22 cellular contexts compared by ENCODE assay signal in the genomic region with DNA sequence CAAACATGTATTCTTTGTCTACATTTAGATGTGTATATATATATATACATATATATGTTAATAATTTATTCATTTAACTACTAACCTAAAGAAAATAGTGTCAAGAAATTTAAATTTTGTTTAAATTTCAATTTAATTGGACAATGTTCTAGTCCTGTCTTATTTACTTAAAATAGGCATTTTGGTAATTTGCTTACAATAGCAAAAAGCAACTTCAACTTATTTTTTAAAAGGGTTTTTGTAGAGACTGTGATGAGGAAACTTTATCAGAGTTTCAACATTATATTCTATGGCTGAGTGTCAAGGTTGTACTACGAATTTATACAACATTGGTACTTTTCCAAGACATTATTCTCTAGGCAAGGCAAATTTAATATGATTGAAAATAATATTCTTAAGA.
DNase-seq lines count a peak whose midpoint lies in the region; ATAC-seq, FAIRE-seq and TF ChIP-seq lines count a peak whose summit lies in the region.
"Had no signal": no experiment of that assay in that cellular context is flagged by ENCODE, and none has a peak within 500 bp of the region (broad histone marks: within the 10 kb centered on the region; RNA-seq: fewer than 3 reads in every experiment).

No MANE protein-coding gene starts in this region.

- peak; percentile 41 for FAIRE-seq in TTC549 (lab: Jason Lieb, UNC)
- peak; percentile 17 for FAIRE-seq in pancreas (lab: Jason Lieb, UNC)
- FAIRE-seq: D721Med, GM12878, GM19239 had no signal

- no peaks in the 10 kb centered on the region for H3K79me1 ChIP-seq in IMR-90 (ENCODE audit: low read depth in 1 of 2, low read length in 2 of 2)

- no peak overlapping the region for H2AFZ ChIP-seq in IMR-90 (replicated peaks; ENCODE audit: low read length, poor library complexity)
- H2AFZ ChIP-seq: GM23338 had no signal

- no peak for TF ChIP-seq RAD21 in IMR-90 (IDR thresholded peaks at IDR 0.05; ENCODE audit: low read length)

- H3K27me3 ChIP-seq in IMR-90 (ENCODE audit: control insufficient read depth, insufficient read depth, low read length), result no peaks in the 10 kb centered on the region
- no peaks in the 10 kb centered on the region for H3K27me3 ChIP-seq in pancreas
- H3K27me3 ChIP-seq: BLaER1 had no signal

- H3K4me3 ChIP-seq in IMR-90 (ENCODE audit: insufficient read depth, low read depth, low read length), result no peak overlapping the region
- no peak overlapping the region for H3K4me3 ChIP-seq in fibroblast of pulmonary artery (replicated peaks; ENCODE audit: low read depth, low read length)
- no peak overlapping the region for H3K4me3 ChIP-seq in pancreas
- H3K4me3 ChIP-seq: BLaER1, GM12878, GM23338 had no signal

- H2AK9ac ChIP-seq in IMR-90 (replicated peaks; ENCODE audit: low read depth, low read length, poor library complexity), result no peak overlapping the region

- H4K20me1 ChIP-seq in IMR-90 (ENCODE audit: insufficient read depth, low read length), result no peaks in the 10 kb centered on the region
- H4K20me1 ChIP-seq: BLaER1 had no signal

- dilution Hi-C loops in IMR-90 (cut with HindIII; ENCODE audit: low sequenced_read_pairs, unreplicated experiment), result no loop called here

- H2BK120ac ChIP-seq in IMR-90 (ENCODE audit: low read depth, low read length), result no peak overlapping the region

- no peak overlapping the region for H2BK20ac ChIP-seq in IMR-90 (ENCODE audit: low read depth, low read length)

- no peaks in the 10 kb centered on the region for H3K9me3 ChIP-seq in IMR-90 (ENCODE audit: control insufficient read depth, insufficient read depth, low read length)
- no peaks in the 10 kb centered on the region for H3K9me3 ChIP-seq in pancreas
- H3K9me3 ChIP-seq: BLaER1 had no signal

- no peak overlapping the region for H3K56ac ChIP-seq in IMR-90 (ENCODE audit: extremely low read depth, insufficient read depth, low read length)

- H3K4me1 ChIP-seq in IMR-90 (ENCODE audit: control insufficient read depth, insufficient read depth, low read length) (no peaks in the 10 kb centered on the region), pancreas (peaks cover 0 to 16% (median 7%) of the 10 kb centered on the region in 3 donors)
- H3K4me1 ChIP-seq: BLaER1 had no signal

- H3K23ac ChIP-seq in IMR-90 (ENCODE audit: low read depth, low read length), result no peak overlapping the region

- H3K36me3 ChIP-seq in IMR-90 (ENCODE audit: control insufficient read depth, insufficient read depth, low read length) (no peaks in the 10 kb centered on the region), pancreas (no peaks in the 10 kb centered on the region)
- H3K36me3 ChIP-seq: BLaER1 had no signal

- TF ChIP-seq CTCF in IMR-90 (conservative IDR thresholded peaks at IDR 0.05; ENCODE audit: low read depth, low read length) (no peak), fibroblast of pulmonary artery (IDR thresholded peaks at IDR 0.05; ENCODE audit: low read length, missing control alignments) (no peak), pancreas (IDR thresholded peaks at IDR 0.05) (no peak)

- H4K91ac ChIP-seq in IMR-90 (ENCODE audit: insufficient read depth, low read depth, low read length), result no peak overlapping the region

- no TSS peak for BruUV-seq in IMR-90 (replicated peaks; lab: Mats Ljungman, UMichigan)

- H4K5ac ChIP-seq in IMR-90 (ENCODE audit: low read depth, low read length), result no peak overlapping the region

- H3K27ac ChIP-seq in IMR-90 (ENCODE audit: insufficient read depth, low read length) (no peak overlapping the region), pancreas (no peak overlapping the region)
- H3K27ac ChIP-seq: BLaER1, C4-2B had no signal

- H2BK5ac ChIP-seq in IMR-90 (ENCODE audit: low read depth, low read length, poor library complexity, severe bottlenecking), result no peak overlapping the region

- H4K8ac ChIP-seq in IMR-90 (ENCODE audit: low read depth in 2 of 2, low read length in 2 of 2), result no peak overlapping the region

- CTCF ChIA-PET in IMR-90 (lab: Yijun Ruan, JAX), result no interaction called here

- H3K9ac ChIP-seq in IMR-90 (ENCODE audit: low read depth, low read length), result no peak overlapping the region
- H3K9ac ChIP-seq: BLaER1 had no signal

- H3K4ac ChIP-seq in IMR-90 (ENCODE audit: low read depth, low read length), result no peak overlapping the region

- no peak overlapping the region for H3K14ac ChIP-seq in IMR-90 (replicated peaks; ENCODE audit: low read depth, low read length)

- no peak for DNase-seq in IMR-90
- peak; percentile 3 for DNase-seq in fibroblast of pulmonary artery (ENCODE audit: low read depth)
- DNase-seq in pancreas, result no peak
- no peak for DNase-seq in activated CD4-positive, alpha-beta T cell treated with anti-CD3 and anti-CD28 coated beads, Interleukin-2, amount 50 U/mL, for 1 hour
- no peak for DNase-seq in COLO668 (lab: John Stamatoyannopoulos, UW; ENCODE audit: unreplicated experiment)
- DNase-seq in NCI-H524 (lab: John Stamatoyannopoulos, UW), result no peak
- DNase-seq: CD4-positive, CD25-positive, alpha-beta regulatory T cell; CD8-positive, alpha-beta T cell; DMS 273 treated with DMSO at 0.1 percent for 48 hours; DMS79; EL; GDM1; H9 had no signal

- no peaks in the 10 kb centered on the region for H3K9me1 ChIP-seq in IMR-90 (ENCODE audit: insufficient read depth, low read length)

- no CpG with 5 or more reads among the region's 1 CpG for WGBS in IMR-90 (ENCODE audit: extremely low coverage in 2 of 2, insufficient read length in 1 of 2), 2 experiments
- 14% methylated on average over 1 of the region's 1 CpG for WGBS in pancreas, 2 donors

- intact Hi-C loops in IMR-90 (cut with micrococcal nuclease), result loop anchor here (5.0 kb wide), 1 partner anchor 176 kb away; no protein-coding TSS in a partner anchor
- intact Hi-C loops in pancreas (cut with DNase I), result no loop called here

- in situ Hi-C loops in IMR-90 (cut with MboI; ENCODE audit: low sequenced_read_pairs), result no loop called here

- no peak overlapping the region for H2AK5ac ChIP-seq in IMR-90 (ENCODE audit: low read depth, low read length)

- H3K4me2 ChIP-seq in IMR-90 (ENCODE audit: low read depth, low read length), result no peak overlapping the region
- H3K4me2 ChIP-seq: BLaER1, GM23338 had no signal

- POLR2A ChIA-PET in IMR-90 (lab: Charles Lee; ENCODE audit: unreplicated experiment), result interaction anchor here (0.6 kb wide), 1 partner anchor 211 kb away, joined by 13 read pairs; no protein-coding TSS in a partner anchor

- TF ChIP-seq POLR2A in IMR-90 (IDR thresholded peaks at IDR 0.05; ENCODE audit: low read depth, low read length), result no peak

- no peak overlapping the region for H3K18ac ChIP-seq in IMR-90 (ENCODE audit: low read depth, low read length)

- ATAC-seq in IMR-90 (ENCODE audit: low read depth) (no peak), pancreas (no peak), GM21576 (IDR thresholded peaks at IDR 0.05; ENCODE audit: unreplicated experiment) (no peak)
- ATAC-seq: CD8-positive, alpha-beta T cell; GM12878; GM23338; HCT116 had no signal

- no peak overlapping the region for H2BK15ac ChIP-seq in IMR-90 (ENCODE audit: low read depth, low read length)

TF ChIP-seq in IMR-90, 13 proteins besides CTCF, POLR2A, EP300 and RAD21:
- peak; percentile 72 for TF ChIP-seq MAFK (IDR thresholded peaks at IDR 0.05; ENCODE audit: low read depth, low read length)
- TF ChIP-seq BHLHE40 (IDR thresholded peaks at IDR 0.05; ENCODE audit: low read depth, low read length), result no peak
TF ChIP-seq in IMR-90: peak in this region for 1.
